Comparison of ENCODE assay signal across 1 cellular context in the genomic region with DNA sequence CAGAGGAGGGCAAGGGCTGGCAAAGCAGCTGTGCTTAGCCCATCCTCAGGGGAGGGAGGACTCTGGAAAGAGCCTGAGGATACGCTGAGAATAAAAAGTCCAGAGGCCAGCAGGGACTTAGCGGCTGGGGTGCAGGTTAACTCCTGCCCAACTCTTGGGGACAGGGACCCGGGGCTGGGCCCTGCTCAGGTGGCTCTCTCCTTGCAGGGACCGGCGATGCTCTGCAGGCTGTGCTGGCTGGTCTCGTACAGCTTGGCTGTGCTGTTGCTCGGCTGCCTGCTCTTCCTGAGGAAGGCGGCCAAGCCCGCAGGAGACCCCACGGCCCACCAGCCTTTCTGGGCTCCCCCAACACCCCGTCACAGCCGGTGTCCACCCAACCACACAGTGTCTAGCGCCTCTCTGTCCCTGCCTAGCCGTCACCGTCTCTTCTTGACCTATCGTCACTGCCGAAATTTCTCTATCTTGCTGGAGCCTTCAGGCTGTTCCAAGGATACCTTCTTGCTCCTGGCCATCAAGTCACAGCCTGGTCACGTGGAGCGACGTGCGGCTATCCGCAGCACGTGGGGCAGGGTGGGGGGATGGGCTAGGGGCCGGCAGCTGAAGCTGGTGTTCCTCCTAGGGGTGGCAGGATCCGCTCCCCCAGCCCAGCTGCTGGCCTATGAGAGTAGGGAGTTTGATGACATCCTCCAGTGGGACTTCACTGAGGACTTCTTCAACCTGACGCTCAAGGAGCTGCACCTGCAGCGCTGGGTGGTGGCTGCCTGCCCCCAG.
TF ChIP-seq lines count a peak whose summit lies in the region.

No MANE protein-coding gene starts in this region.

TF ChIP-seq in H1, 55 proteins besides CTCF, POLR2A, EP300 and RAD21:
- TF ChIP-seq MAX (IDR thresholded peaks at IDR 0.05) (peak; percentile 85), SIRT6 (IDR thresholded peaks at IDR 0.05; ENCODE audit: low read length) (no peak), YY1 (IDR thresholded peaks at IDR 0.05; ENCODE audit: low read depth, low read length) (no peak), HDAC6 (IDR thresholded peaks at IDR 0.05; ENCODE audit: low read depth, low read length) (no peak), JUN (IDR thresholded peaks at IDR 0.05; ENCODE audit: low read depth, low read length) (no peak), RBBP5 (IDR thresholded peaks at IDR 0.05; ENCODE audit: borderline replicate concordance, low read depth, low read length) (no peak), SRF (IDR thresholded peaks at IDR 0.05; ENCODE audit: low read depth, low read length) (no peak), FOSL1 (IDR thresholded peaks at IDR 0.05; ENCODE audit: insufficient read depth, low read depth, low read length) (no peak), ASH2L (IDR thresholded peaks at IDR 0.05; ENCODE audit: low read length) (no peak), RXRA (IDR thresholded peaks at IDR 0.05; ENCODE audit: insufficient read depth, low read depth, low read length) (no peak), JUND (IDR thresholded peaks at IDR 0.05; ENCODE audit: low read length) (no peak), RNF2 (IDR thresholded peaks at IDR 0.05; ENCODE audit: borderline replicate concordance, low read depth, low read length, missing control alignments, poor library complexity, severe bottlenecking) (no peak), BRCA1 (IDR thresholded peaks at IDR 0.05; ENCODE audit: low read depth, low read length) (no peak), GABPA (IDR thresholded peaks at IDR 0.05; ENCODE audit: borderline replicate concordance, insufficient read depth, low read length) (no peak), USF2 (IDR thresholded peaks at IDR 0.05; ENCODE audit: low read length) (peak; percentile 34; the same call in 1 of the 2 replicates), CHD1 (IDR thresholded peaks at IDR 0.05; ENCODE audit: low read depth, low read length) (no peak), SP4 (IDR thresholded peaks at IDR 0.05; ENCODE audit: low read length) (no peak), POLR2AphosphoS5 (IDR thresholded peaks at IDR 0.05; ENCODE audit: low read depth, low read length) (peak; percentile 35; the same call in 1 of the 2 replicates), EGR1 (IDR thresholded peaks at IDR 0.05; ENCODE audit: borderline replicate concordance, low read depth, low read length) (no peak), TBP (IDR thresholded peaks at IDR 0.05; ENCODE audit: low read depth, low read length) (no peak), SIX5 (IDR thresholded peaks at IDR 0.05; ENCODE audit: low read depth, low read length) (no peak), EZH2 (IDR thresholded peaks at IDR 0.05; ENCODE audit: low read depth, low read length, severe bottlenecking) (no peak), CTBP2 (IDR thresholded peaks at IDR 0.05; ENCODE audit: borderline replicate concordance, insufficient read depth, insufficient read length, low read length) (no peak), CBX8 (IDR thresholded peaks at IDR 0.05; ENCODE audit: borderline replicate concordance, low read depth, low read length) (no peak), SP1 (IDR thresholded peaks at IDR 0.05; ENCODE audit: low read depth, low read length) (no peak)
- TF ChIP-seq, protein P1, sequence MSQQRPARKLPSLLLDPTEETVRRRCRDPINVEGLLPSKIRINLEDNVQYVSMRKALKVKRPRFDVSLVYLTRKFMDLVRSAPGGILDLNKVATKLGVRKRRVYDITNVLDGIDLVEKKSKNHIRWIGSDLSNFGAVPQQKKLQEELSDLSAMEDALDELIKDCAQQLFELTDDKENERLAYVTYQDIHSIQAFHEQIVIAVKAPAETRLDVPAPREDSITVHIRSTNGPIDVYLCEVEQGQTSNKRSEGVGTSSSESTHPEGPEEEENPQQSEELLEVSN (IDR thresholded peaks at IDR 0.05) = peak; percentile 41; the same call in 1 of the 2 replicates
